1 cellular context compared by ENCODE assay signal in genomic region chr5:176355400-176356178, GRCh38.
TF ChIP-seq lines count a peak whose summit lies in the region.

No MANE protein-coding gene starts in this region.

TF ChIP-seq in H1, 55 proteins besides CTCF, POLR2A, EP300 and RAD21:
- TF ChIP-seq CHD2 (IDR thresholded peaks at IDR 0.05; ENCODE audit: low read length) (no peak), SUZ12 (IDR thresholded peaks at IDR 0.05; ENCODE audit: low read length) (no peak), CTBP2 (IDR thresholded peaks at IDR 0.05; ENCODE audit: borderline replicate concordance, insufficient read depth, insufficient read length, low read length) (no peak), TEAD4 (IDR thresholded peaks at IDR 0.05; ENCODE audit: low read depth, low read length) (no peak), KDM4A (IDR thresholded peaks at IDR 0.05; ENCODE audit: low read depth, low read length, severe bottlenecking) (no peak), ZNF274 (IDR thresholded peaks at IDR 0.05; ENCODE audit: borderline replicate concordance, extremely low read depth, low read length) (no peak), NRF1 (IDR thresholded peaks at IDR 0.05; ENCODE audit: low read depth, low read length) (no peak), GTF2F1 (IDR thresholded peaks at IDR 0.05; ENCODE audit: borderline replicate concordance, low read depth, low read length) (no peak), MAFK (IDR thresholded peaks at IDR 0.05; ENCODE audit: low read depth, low read length) (no peak), CHD7 (IDR thresholded peaks at IDR 0.05; ENCODE audit: insufficient replicate concordance, low read length) (no peak), SIN3A (conservative IDR thresholded peaks at IDR 0.05 in 1 of 2, IDR thresholded peaks at IDR 0.05 in 1 of 2; ENCODE audit: low read depth in 1 of 2, low read length in 2 of 2) (no peak), RFX5 (IDR thresholded peaks at IDR 0.05; ENCODE audit: borderline replicate concordance, low read depth, low read length) (no peak), CEBPB (IDR thresholded peaks at IDR 0.05; ENCODE audit: low read depth, low read length) (no peak), EGR1 (IDR thresholded peaks at IDR 0.05; ENCODE audit: borderline replicate concordance, low read depth, low read length) (no peak), HDAC6 (IDR thresholded peaks at IDR 0.05; ENCODE audit: low read depth, low read length) (no peak), POU5F1 (IDR thresholded peaks at IDR 0.05; ENCODE audit: low read depth, low read length) (no peak), GABPA (IDR thresholded peaks at IDR 0.05; ENCODE audit: borderline replicate concordance, insufficient read depth, low read length) (no peak), NANOG (IDR thresholded peaks at IDR 0.05; ENCODE audit: insufficient read depth, low read depth, low read length, poor library complexity, severe bottlenecking) (no peak), BRCA1 (IDR thresholded peaks at IDR 0.05; ENCODE audit: low read depth, low read length) (no peak)
